ENCODE assay signal across 1 cellular context in genomic region chr13:110256126-110256905, GRCh38.
TF ChIP-seq lines count a peak whose summit lies in the region.

No MANE protein-coding gene starts in this region.

TF ChIP-seq in endothelial cell of umbilical vein, 7 proteins besides CTCF, POLR2A, EP300 and RAD21:
- TF ChIP-seq FOS (IDR thresholded peaks at IDR 0.05; ENCODE audit: borderline replicate concordance, insufficient read depth, low read length) (no peak), GATA2 (IDR thresholded peaks at IDR 0.05; ENCODE audit: insufficient read depth, insufficient read length, low read depth, low read length) (no peak), JUN (IDR thresholded peaks at IDR 0.05; ENCODE audit: borderline replicate concordance, insufficient read depth, insufficient read length, low read depth) (no peak), MAX (IDR thresholded peaks at IDR 0.05; ENCODE audit: insufficient read depth, insufficient read length) (no peak), POLR2AphosphoS5 (IDR thresholded peaks at IDR 0.05; ENCODE audit: insufficient read depth, low read depth, low read length) (no peak), MYC (IDR thresholded peaks at IDR 0.05; ENCODE audit: low read depth, low read length) (no peak), EZH2 (IDR thresholded peaks at IDR 0.05; ENCODE audit: borderline replicate concordance, low read depth, low read length, severe bottlenecking) (no peak)
